14 cellular contexts compared by ENCODE assay signal in the genomic region with DNA sequence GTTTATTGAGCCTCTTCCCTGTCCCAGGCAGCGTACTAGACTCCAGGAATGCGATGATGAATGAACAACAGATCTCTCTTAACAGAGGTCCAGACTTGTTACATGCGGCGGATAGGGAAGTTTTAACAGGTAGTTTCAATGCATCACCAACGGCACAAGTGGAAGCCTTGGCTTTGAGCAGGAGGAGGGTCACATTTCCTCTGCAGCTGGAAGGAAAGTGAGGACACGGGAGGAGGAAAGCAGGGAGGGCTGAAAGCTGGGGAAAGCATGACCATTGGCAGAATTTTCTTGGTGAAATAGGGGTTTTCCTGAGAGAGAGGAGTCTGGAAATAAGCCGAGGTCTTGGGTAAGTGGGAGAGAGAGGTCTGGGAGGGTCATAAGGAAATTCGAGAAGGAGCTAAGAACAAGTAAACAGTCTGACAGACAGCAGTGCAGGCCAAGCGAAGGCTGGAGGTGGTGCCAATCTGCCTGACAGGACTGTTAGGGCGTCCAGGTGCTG. TPM values are rescaled to one million over a fixed set of nuclear protein-coding genes. Genes with fewer than 3 reads are reported as not detected.
DNase-seq lines count a peak whose midpoint lies in the region; ATAC-seq and TF ChIP-seq lines count a peak whose summit lies in the region.
"Had no signal": no experiment of that assay in that cellular context is flagged by ENCODE, and none has a peak within 500 bp of the region (broad histone marks: within the 10 kb centered on the region; RNA-seq: fewer than 3 reads in every experiment).

No MANE protein-coding gene starts in this region.

- H3K4me3 ChIP-seq in Panc1 (ENCODE audit: low read depth in 2 of 2, low read length in 2 of 2) (no peak overlapping the region), fibroblast of villous mesenchyme (ENCODE audit: low read depth, low read length) (no peak overlapping the region)
- H3K4me3 ChIP-seq: cardiac muscle cell had no signal

- H3K4ac ChIP-seq in H9 (ENCODE audit: low read depth, low read length) = no peak overlapping the region

- H2BK120ac ChIP-seq in H9 (ENCODE audit: low read depth, low read length, poor library complexity, severe bottlenecking) = no peak overlapping the region

- peaks cover 31% of the 10 kb centered on the region for H3K27me3 Mint-ChIP-seq in H9 (ENCODE audit: low read depth)

- H3K4me2 ChIP-seq in H9 (ENCODE audit: insufficient read depth, insufficient read length, low read length) = no peak overlapping the region

- H3K14ac ChIP-seq in H9 (ENCODE audit: insufficient read depth, low read length) = no peak overlapping the region

- TF ChIP-seq CTCF in H9 (conservative IDR thresholded peaks at IDR 0.05) = no peak
- no peak for TF ChIP-seq CTCF in Panc1 (IDR thresholded peaks at IDR 0.05)
- no peak for TF ChIP-seq CTCF in fibroblast of villous mesenchyme (IDR thresholded peaks at IDR 0.05; ENCODE audit: insufficient read depth, low read depth, low read length)

- H3T11ph ChIP-seq in H9 (ENCODE audit: low read length) = no peak overlapping the region

- no peak overlapping the region for H2BK5ac ChIP-seq in H9 (ENCODE audit: insufficient read length, low read length)

- H4K5ac ChIP-seq in H9 (ENCODE audit: insufficient read length, low read depth, low read length) = no peak overlapping the region

- H3K56ac ChIP-seq in H9 (ENCODE audit: insufficient read length, low read depth, low read length) = no peak overlapping the region

- peak overlapping the region; percentile 6 for H2AFZ ChIP-seq in H9 (ENCODE audit: low read length)

- H4K91ac ChIP-seq in H9 (ENCODE audit: insufficient read length, low read depth, low read length) = no peak overlapping the region

- H2BK15ac ChIP-seq in H9 (ENCODE audit: low read depth, low read length) = no peak overlapping the region

- H3K79me1 ChIP-seq in H9 (ENCODE audit: insufficient read depth, low read depth, low read length, poor library complexity, severe bottlenecking) = no peaks in the 10 kb centered on the region

- H3K27ac ChIP-seq in H9 (ENCODE audit: insufficient read length, low read depth, low read length) (no peak overlapping the region), Panc1 (ENCODE audit: low read length) (peak overlapping the region; percentile 100)
- H3K27ac ChIP-seq: cardiac muscle cell had no signal

- H3K4me3 Mint-ChIP-seq in H9 = no peak overlapping the region; a peak in 2 of 5 replicates
- H3K4me3 Mint-ChIP-seq: activated CD4-positive, alpha-beta memory T cell treated with anti-CD3 and anti-CD28 coated beads for 36 hours; CD14-positive monocyte; stimulated activated effector memory CD8-positive, alpha-beta T cell treated with anti-CD3 and anti-CD28 coated beads, Interleukin-12 subunit alpha, Interleukin-12 subunit beta, amount 100 ng/mL, for 72 hours had no signal

- H3K9me3 ChIP-seq in H9 (ENCODE audit: control insufficient read depth, low read depth, low read length) (no peaks in the 10 kb centered on the region), Panc1 (ENCODE audit: control insufficient read depth, insufficient read depth, low read depth, low read length) (no peaks in the 10 kb centered on the region)

- CTCF ChIA-PET in Panc1 (lab: Charles Lee) = no interaction called here

- H2BK20ac ChIP-seq in H9 (ENCODE audit: low read depth, low read length, poor library complexity, severe bottlenecking) = no peak overlapping the region

- no peak for ATAC-seq in Panc1
- peak; percentile 47 for ATAC-seq in sciatic nerve
- ATAC-seq in GM21515 (IDR thresholded peaks at IDR 0.05; ENCODE audit: unreplicated experiment) = no peak
- no peak for ATAC-seq in HG03108 (IDR thresholded peaks at IDR 0.05; ENCODE audit: unreplicated experiment)
- ATAC-seq: stimulated activated effector memory CD8-positive, alpha-beta T cell treated with anti-CD3 and anti-CD28 coated beads, Interleukin-12 subunit alpha, Interleukin-12 subunit beta, amount 100 ng/mL, for 72 hours had no signal

- no peak overlapping the region for H2AK5ac ChIP-seq in H9 (ENCODE audit: insufficient read length, low read length)

- in situ Hi-C loops in Panc1 (cut with HindIII; ENCODE audit: low pct_unique_long_range_greater_than_20kb, low sequenced_read_pairs) = no loop called here

- POLR2A ChIA-PET in Panc1 (lab: Charles Lee) = interaction anchor here (0.6 kb wide), 1 partner anchor 51 kb away, joined by 4 read pairs; no protein-coding TSS in a partner anchor

- H3K36me3 Mint-ChIP-seq in H9 (ENCODE audit: insufficient read depth in 1 of 3, low read depth in 3 of 3) = no peaks in the 10 kb centered on the region; a peak in 1 of 7 replicates
- H3K36me3 Mint-ChIP-seq: activated CD4-positive, alpha-beta memory T cell treated with anti-CD3 and anti-CD28 coated beads for 36 hours; CD14-positive monocyte; stimulated activated effector memory CD8-positive, alpha-beta T cell treated with anti-CD3 and anti-CD28 coated beads, Interleukin-12 subunit alpha, Interleukin-12 subunit beta, amount 100 ng/mL, for 72 hours had no signal

- no CpG with 5 or more reads among the region's 10 CpGs for WGBS in H9 (ENCODE audit: extremely low coverage, insufficient read length, low lambda C conversion rate)

- peaks cover 36 to 47% of the 10 kb centered on the region in 2 experiments for H3K4me1 Mint-ChIP-seq in H9

- DNase-seq in H9 (no peak), Panc1 (ENCODE audit: low read depth, low spot score) (no peak), fibroblast of villous mesenchyme (ENCODE audit: low read depth) (peak; percentile 36), sciatic nerve (ENCODE audit: low spot score) (no peak), pons (ENCODE audit: low spot score) (no peak), NK-92 (lab: John Stamatoyannopoulos, UW; ENCODE audit: unreplicated experiment) (no peak)
- DNase-seq: activated CD4-positive, alpha-beta memory T cell treated with anti-CD3 and anti-CD28 coated beads for 36 hours; activated effector memory CD4-positive, alpha-beta T cell treated with Interleukin-2 at 50 U/mL for 16 hours; posterior cingulate gyrus had no signal

- H3K27ac Mint-ChIP-seq in H9 = peak overlapping the region in 2 of 3 experiments; percentile 4 to 23; a peak in 1 of 7 replicates
- H3K27ac Mint-ChIP-seq: activated CD4-positive, alpha-beta memory T cell treated with anti-CD3 and anti-CD28 coated beads for 36 hours; CD14-positive monocyte; stimulated activated effector memory CD8-positive, alpha-beta T cell treated with anti-CD3 and anti-CD28 coated beads, Interleukin-12 subunit alpha, Interleukin-12 subunit beta, amount 100 ng/mL, for 72 hours had no signal

- H3K9ac ChIP-seq in H9 (ENCODE audit: extremely low read depth, insufficient read length, low read length) = no peak overlapping the region

- H3K18ac ChIP-seq in H9 (ENCODE audit: insufficient read length, low read depth, low read length) = no peak overlapping the region

- no peak overlapping the region for H4K8ac ChIP-seq in H9 (replicated peaks; ENCODE audit: insufficient read length, low read depth, low read length)

- no TSS peak for BruUV-seq in Panc1 (replicated peaks; lab: Mats Ljungman, UMichigan)

- H3K23ac ChIP-seq in H9 (ENCODE audit: insufficient read length, low read depth, low read length) = no peak overlapping the region

- H3K36me3 ChIP-seq in Panc1 (ENCODE audit: control insufficient read depth, insufficient read depth, low read length) = no peaks in the 10 kb centered on the region
- H3K36me3 ChIP-seq: cardiac muscle cell had no signal

- H3K4me1 ChIP-seq in H9 (ENCODE audit: insufficient read depth, low read length) = peaks cover 4% of the 10 kb centered on the region; the same call in 1 of the 2 replicates
- H3K4me1 ChIP-seq in Panc1 (ENCODE audit: control insufficient read depth, insufficient read depth, low read length) = peaks cover 58% of the 10 kb centered on the region

- no peaks in the 10 kb centered on the region for H3K79me2 ChIP-seq in H9 (ENCODE audit: insufficient read depth, low read length)

- no peaks in the 10 kb centered on the region for H3K9me3 Mint-ChIP-seq in H9
- H3K9me3 Mint-ChIP-seq: activated CD4-positive, alpha-beta memory T cell treated with anti-CD3 and anti-CD28 coated beads for 36 hours; CD14-positive monocyte; stimulated activated effector memory CD8-positive, alpha-beta T cell treated with anti-CD3 and anti-CD28 coated beads, Interleukin-12 subunit alpha, Interleukin-12 subunit beta, amount 100 ng/mL, for 72 hours had no signal

- peaks cover 4% of the 10 kb centered on the region for H3K23me2 ChIP-seq in H9 (ENCODE audit: insufficient read length, low read depth, low read length, poor library complexity, severe bottlenecking)

- H4K20me1 ChIP-seq in H9 (ENCODE audit: control insufficient read depth, insufficient read depth, insufficient read length) = no peaks in the 10 kb centered on the region

- H2BK12ac ChIP-seq in H9 (ENCODE audit: insufficient read length, low read depth, low read length) = no peak overlapping the region

- H3K27me3 ChIP-seq in H9 (ENCODE audit: insufficient read depth, low read length) = peaks cover 2% of the 10 kb centered on the region; the same call in 1 of the 2 replicates
- H3K27me3 ChIP-seq in Panc1 (ENCODE audit: control insufficient read depth, insufficient read depth, low read length) = no peaks in the 10 kb centered on the region

- intact Hi-C loops in Panc1 (cut with micrococcal nuclease; ENCODE audit: unreplicated experiment) (no loop called here), sciatic nerve (cut with DNase I) (no loop called here)

RNA-seq across cellular contexts. Expression of a gene that starts 15.4 kb away (rescaled TPM):
- total RNA-seq in H9 (2021) (0.33 and 0.90 TPM in 2 replicates), Panc1 (2021; ENCODE audit: unreplicated experiment) (147 TPM), fibroblast of villous mesenchyme (6.8 and 8.2 TPM in 2 replicates), sciatic nerve (64.4 TPM)
- 88.0 TPM for polyA plus RNA-seq in Panc1 (2012; ENCODE audit: insufficient read length)
- total RNA-seq: activated CD4-positive, alpha-beta memory T cell treated with anti-CD3 and anti-CD28 coated beads for 36 hours had no signal
- polyA plus RNA-seq: CD14-positive monocyte had no signal
